In genomic region chr16:4957720-4958509, GRCh38 we compare ENCODE assay signal across 8 cellular contexts. TPM values are rescaled to one million over a fixed set of nuclear protein-coding genes. Genes with fewer than 3 reads are reported as not detected.
DNase-seq lines count a peak whose midpoint lies in the region; ATAC-seq and TF ChIP-seq lines count a peak whose summit lies in the region.

TSS of gene SEC14L5 (plus strand) at chr16:4958330. CDS start at chr16:4959324, 994 bp downstream.

- TF ChIP-seq CTCF in LNCaP clone FGC (IDR thresholded peaks at IDR 0.05; ENCODE audit: control insufficient read depth, extremely low read depth, insufficient read depth): no peak
- no peak for TF ChIP-seq CTCF in fibroblast of the aortic adventitia (IDR thresholded peaks at IDR 0.05; ENCODE audit: insufficient read depth, low read length)
- TF ChIP-seq CTCF in natural killer cell (IDR thresholded peaks at IDR 0.05): no peak

- H3K4me3 Mint-ChIP-seq in natural killer cell: peak within 1 kb of the TSS; percentile 87
- peak within 1 kb of the TSS; percentile 71 for H3K4me3 Mint-ChIP-seq in stimulated activated memory B cell treated with anti-CD40 and anti-IgM and Interleukin-4, amounts not matched to agents 10 μg/mL and 1 μg/mL and 100 μg/mL, for 72 hours

- H3K4me3 ChIP-seq in LNCaP clone FGC (ENCODE audit: low read depth, low read length) (peak within 1 kb of the TSS; percentile 50), fibroblast of the aortic adventitia (ENCODE audit: low read depth, low read length) (peak within 1 kb of the TSS; percentile 70)

- no peaks in the 10 kb centered on the region for H3K36me3 Mint-ChIP-seq in natural killer cell
- no peaks in the 10 kb centered on the region for H3K36me3 Mint-ChIP-seq in stimulated activated memory B cell treated with anti-CD40 and anti-IgM and Interleukin-4, amounts not matched to agents 10 μg/mL and 1 μg/mL and 100 μg/mL, for 72 hours

- DNase-seq in Caki2 (ENCODE audit: low read depth): peak; percentile 98
- peak; percentile 95 for DNase-seq in LNCaP clone FGC (ENCODE audit: low read depth)
- peak; percentile 96 to 98 for DNase-seq in SHP77 (lab: John Stamatoyannopoulos, UW)
- peak; percentile 94 for DNase-seq in activated effector memory CD4-positive, alpha-beta T cell treated with anti-CD3 and anti-CD28 coated beads, Interleukin-2, amount 50 U/mL, for 16 hours
- DNase-seq in fibroblast of the aortic adventitia (ENCODE audit: low read depth): peak; percentile 98
- peak; percentile 78 for DNase-seq in natural killer cell

- peak; percentile 66 for ATAC-seq in GM21723 (IDR thresholded peaks at IDR 0.05; ENCODE audit: unreplicated experiment)
- ATAC-seq in natural killer cell: peak; percentile 96 to 99 (median 98)
- ATAC-seq in stimulated activated memory B cell treated with anti-CD40 and anti-IgM and Interleukin-4, amounts not matched to agents 10 μg/mL and 1 μg/mL and 100 μg/mL, for 72 hours: peak; percentile 87

- intact Hi-C loops in natural killer cell (cut with micrococcal nuclease): loop anchor here (10.0 kb wide), 1 partner anchor 137 kb away; the partner anchor contains the start of gene EEF2KMT

- H3K27ac Mint-ChIP-seq in natural killer cell: peak within 1 kb of the TSS in 1 of 2 donors; percentile 19
- no peak within 1 kb of the TSS for H3K27ac Mint-ChIP-seq in stimulated activated memory B cell treated with anti-CD40 and anti-IgM and Interleukin-4, amounts not matched to agents 10 μg/mL and 1 μg/mL and 100 μg/mL, for 72 hours

- H3K9me3 Mint-ChIP-seq in natural killer cell: no peaks in the 10 kb centered on the region
- no peaks in the 10 kb centered on the region for H3K9me3 Mint-ChIP-seq in stimulated activated memory B cell treated with anti-CD40 and anti-IgM and Interleukin-4, amounts not matched to agents 10 μg/mL and 1 μg/mL and 100 μg/mL, for 72 hours

- H3K27me3 Mint-ChIP-seq in natural killer cell (ENCODE audit: low read depth in 2 of 2): peaks cover 9 to 29% of the 10 kb centered on the region in 2 donors
- peaks cover 82% of the 10 kb centered on the region for H3K27me3 Mint-ChIP-seq in stimulated activated memory B cell treated with anti-CD40 and anti-IgM and Interleukin-4, amounts not matched to agents 10 μg/mL and 1 μg/mL and 100 μg/mL, for 72 hours

- in situ Hi-C loops in Caki2 (cut with HindIII; ENCODE audit: low pct_unique_long_range_greater_than_20kb, low sequenced_read_pairs): no loop called here

- peaks cover 13 to 16% of the 10 kb centered on the region in 2 donors for H3K4me1 Mint-ChIP-seq in natural killer cell
- H3K4me1 Mint-ChIP-seq in stimulated activated memory B cell treated with anti-CD40 and anti-IgM and Interleukin-4, amounts not matched to agents 10 μg/mL and 1 μg/mL and 100 μg/mL, for 72 hours: peaks cover 25% of the 10 kb centered on the region

RNA-seq across cellular contexts. Expression of gene SEC14L5, which starts in this region (rescaled TPM):
- under 0.01 and 0.03 TPM in 2 replicates for total RNA-seq in Caki2 (2014; rRNA removed; shearing (Covaris generic); ENCODE audit: low replicate concordance)
- 1.2 and 3.0 TPM in 2 replicates for total RNA-seq in fibroblast of the aortic adventitia (ENCODE audit: low replicate concordance)
- 1 to 10 TPM in 1 of 3 donors, under 1 TPM in 2; 0.27 to 1.1 (median 0.93) TPM for total RNA-seq in natural killer cell

Comparison
In these comparisons a context has a peak if more than half of its experiments do, and no peak if none do; other contexts are left out.
1. Peak in every context shown above with its lines: DNase-seq, ATAC-seq and H3K4me3 ChIP-seq.
2. Peak in DNase-seq in Caki2; RNA of the gene not detected or under 1 TPM.